14 cellular contexts compared by ENCODE assay signal in genomic region chr20:31701591-31701990, GRCh38. TPM values are rescaled to one million over a fixed set of nuclear protein-coding genes. Genes with fewer than 3 reads are reported as not detected.
DNase-seq lines count a peak whose midpoint lies in the region; ATAC-seq, FAIRE-seq and TF ChIP-seq lines count a peak whose summit lies in the region.
"Had no signal": no experiment of that assay in that cellular context is flagged by ENCODE, and none has a peak within 500 bp of the region (broad histone marks: within the 10 kb centered on the region; RNA-seq: fewer than 3 reads in every experiment).

No MANE protein-coding gene starts in this region.

- H2AK5ac ChIP-seq in neuronal stem cell (ENCODE audit: low read depth, low read length) = no peak overlapping the region

- CTCF ChIA-PET in HepG2 (lab: Yijun Ruan, JAX; ENCODE audit: low intra/inter-chr PET ratio, low total read pairs) = no interaction called here

- intact Hi-C loops in HepG2 (cut with micrococcal nuclease; ENCODE audit: unreplicated experiment) (no loop called here), right lobe of liver (cut with DNase I) (no loop called here), ascending aorta (cut with DNase I) (no loop called here)

- no peak overlapping the region for H3K14ac ChIP-seq in neuronal stem cell (ENCODE audit: low read length)

- H3K79me1 ChIP-seq in neuronal stem cell (ENCODE audit: low read depth, low read length) = no peaks in the 10 kb centered on the region

- no peak overlapping the region for H2BK12ac ChIP-seq in neuronal stem cell (ENCODE audit: low read length)

- H4K8ac ChIP-seq in neuronal stem cell (ENCODE audit: low read depth, low read length) = no peak overlapping the region

- H3K4me3 ChIP-seq in HepG2 (replicated peaks in 1 of 3; ENCODE audit: insufficient read depth in 1 of 3, low read depth in 2 of 3, low read length in 3 of 3) = no peak overlapping the region
- H3K4me3 ChIP-seq in right lobe of liver = no peak overlapping the region
- H3K4me3 ChIP-seq in ascending aorta = no peak overlapping the region
- H3K4me3 ChIP-seq in urinary bladder (ENCODE audit: low read depth, low read length) = no peak overlapping the region
- H3K4me3 ChIP-seq in neuronal stem cell (ENCODE audit: low read length in 2 of 2) = no peak overlapping the region

- TF ChIP-seq POLR2A in HepG2 (IDR thresholded peaks at IDR 0.05; ENCODE audit: insufficient read depth in 1 of 2, low read depth in 2 of 2, low read length in 2 of 2) (no peak), right lobe of liver (IDR thresholded peaks at IDR 0.05) (no peak)

- no peak overlapping the region for H3K4me2 ChIP-seq in HepG2 (ENCODE audit: low read depth, low read length)
- H3K4me2 ChIP-seq in neuronal stem cell (ENCODE audit: insufficient read depth, low read length, poor library complexity, severe bottlenecking) = no peak overlapping the region

- no peak overlapping the region for H2BK5ac ChIP-seq in neuronal stem cell (ENCODE audit: low read length)

- no peak for TF ChIP-seq CTCF in HepG2 (CRISPR knock-in tag; IDR thresholded peaks at IDR 0.05)
- no peak for TF ChIP-seq CTCF in right lobe of liver (IDR thresholded peaks at IDR 0.05)
- TF ChIP-seq CTCF in ascending aorta (IDR thresholded peaks at IDR 0.05) = no peak
- TF ChIP-seq CTCF in mesothelial cell of epicardium (IDR thresholded peaks at IDR 0.05; ENCODE audit: unreplicated experiment) = no peak

- H3K4me1 ChIP-seq in HepG2 (ENCODE audit: insufficient read depth, low read length) (peaks cover 100% of the 10 kb centered on the region), right lobe of liver (peaks cover 0 to 77% (median 31%) of the 10 kb centered on the region in 4 donors), ascending aorta (peaks cover 20 to 69% of the 10 kb centered on the region in 2 donors), urinary bladder (ENCODE audit: insufficient read depth) (peaks cover 8% of the 10 kb centered on the region), neuronal stem cell (ENCODE audit: control insufficient read depth in 2 of 2, insufficient read depth in 1 of 2, low read depth in 1 of 2, low read length in 2 of 2) (peaks cover 0 to 2% of the 10 kb centered on the region in 2 donors)

- no peak overlapping the region for H2BK15ac ChIP-seq in neuronal stem cell (ENCODE audit: low read length)

- TF ChIP-seq RAD21 in HepG2 (CRISPR knock-in tag; IDR thresholded peaks at IDR 0.05) = no peak

- H3K9ac ChIP-seq in HepG2 (ENCODE audit: insufficient read depth, low read depth, low read length) (no peak overlapping the region), neuronal stem cell (ENCODE audit: low read depth, low read length, poor library complexity) (no peak overlapping the region)

- H3K4me1 Mint-ChIP-seq in mesothelial cell of epicardium = peaks cover 15% of the 10 kb centered on the region

- no peaks in the 10 kb centered on the region for H3K27me3 ChIP-seq in HepG2 (ENCODE audit: control insufficient read depth in 1 of 2, insufficient read depth in 2 of 2, low read length in 2 of 2)
- H3K27me3 ChIP-seq in right lobe of liver = no peaks in the 10 kb centered on the region
- no peaks in the 10 kb centered on the region for H3K27me3 ChIP-seq in ascending aorta
- H3K27me3 ChIP-seq in neuronal stem cell (ENCODE audit: control insufficient read depth in 3 of 3, insufficient read depth in 3 of 3, low read depth in 1 of 3, low read length in 3 of 3) = no peaks in the 10 kb centered on the region

- no peak overlapping the region for H3K23ac ChIP-seq in neuronal stem cell (ENCODE audit: low read depth, low read length, poor library complexity)

- 94% methylated on average over 1 of the region's 1 CpG for WGBS in HepG2 (ENCODE audit: low lambda C conversion rate)
- 61% methylated on average over 1 of the region's 1 CpG for WGBS in right lobe of liver (ENCODE audit: insufficient coverage, low coverage, low lambda C conversion rate, missing lambda C conversion rate)
- WGBS in urinary bladder = 85% methylated on average over 1 of the region's 1 CpG
- WGBS in neuronal stem cell (ENCODE audit: extremely low coverage in 2 of 2, insufficient read length in 2 of 2, insufficient replicate concordance in 1 of 2), 2 donors = no CpG with 5 or more reads among the region's 1 CpG

- H3K27ac ChIP-seq in HepG2 (ENCODE audit: extremely low read length, insufficient read depth, low read length) (peak overlapping the region; percentile 83), right lobe of liver (no peak overlapping the region), ascending aorta (peak overlapping the region; percentile 86 to 96), urinary bladder (ENCODE audit: low read depth) (peak overlapping the region; percentile 41), neuronal stem cell (replicated peaks; ENCODE audit: low read length) (no peak overlapping the region)

- POLR2A ChIA-PET in HepG2 (lab: Yijun Ruan, JAX) = interaction anchor here (28.1 to 33.2 kb wide), 2 partner anchors 13 to 44 kb away, joined by 1981 to 2822 read pairs; partner anchors contain the start of gene BCL2L1

- H4K20me1 ChIP-seq in HepG2 (ENCODE audit: insufficient read depth, low read length) = no peaks in the 10 kb centered on the region

- H2BK120ac ChIP-seq in neuronal stem cell (ENCODE audit: low read depth, low read length) = no peak overlapping the region

- in situ Hi-C loops in HepG2 (cut with HindIII; ENCODE audit: extremely low pct_ligation_motif_present, low pct_unique_long_range_greater_than_20kb) = no loop called here

- DNase-seq in HepG2 (ENCODE audit: low spot score) (no peak), right lobe of liver (no peak), ascending aorta (ENCODE audit: low spot score in 2 of 2) (no peak), mesothelial cell of epicardium (ENCODE audit: low spot score in 2 of 2, unreplicated experiment in 2 of 2) (no peak), neuronal stem cell (ENCODE audit: low spot score) (no peak)
- no peak for DNase-seq in activated effector memory CD4-positive, alpha-beta T cell treated with anti-CD3 and anti-CD28 coated beads, Interleukin-2, amount 50 U/mL, for 16 hours
- DNase-seq: activated T-cell treated with anti-CD3 and anti-CD28 coated beads, Interleukin-2, amount 50 U/mL, for 1 hour; left ventricle myocardium superior; NCI-H1694 had no signal

- no peak overlapping the region for H3K18ac ChIP-seq in neuronal stem cell (ENCODE audit: low read length)

- peaks cover 89% of the 10 kb centered on the region for H3K79me2 ChIP-seq in HepG2 (ENCODE audit: insufficient read depth, low read length)

- H3K27me3 Mint-ChIP-seq in mesothelial cell of epicardium (ENCODE audit: low read depth) = no peaks in the 10 kb centered on the region
- H3K27me3 Mint-ChIP-seq: B cell had no signal

- H3K36me3 ChIP-seq in HepG2 (replicated peaks in 1 of 2; ENCODE audit: control insufficient read depth in 1 of 2, insufficient read depth in 2 of 2, low read length in 2 of 2) = peaks cover 30 to 56% of the 10 kb centered on the region in 2 experiments
- H3K36me3 ChIP-seq in right lobe of liver = no peaks in the 10 kb centered on the region
- peaks cover 12 to 19% of the 10 kb centered on the region in 2 donors for H3K36me3 ChIP-seq in ascending aorta
- no peaks in the 10 kb centered on the region for H3K36me3 ChIP-seq in urinary bladder (ENCODE audit: insufficient read depth)
- peaks cover 1 to 66% of the 10 kb centered on the region in 2 donors for H3K36me3 ChIP-seq in neuronal stem cell (replicated peaks in 1 of 2; ENCODE audit: control insufficient read depth in 2 of 2, insufficient read depth in 2 of 2, low read length in 2 of 2)

- BruUV-seq in HepG2 (replicated peaks; lab: Mats Ljungman, UMichigan) = TSS peak; percentile 4

- H2AFZ ChIP-seq in HepG2 (ENCODE audit: low read length) (no peak overlapping the region), neuronal stem cell (ENCODE audit: low read length) (no peak overlapping the region)

- H4K91ac ChIP-seq in neuronal stem cell (ENCODE audit: low read depth, low read length, poor library complexity) = no peak overlapping the region

- TF ChIP-seq EP300 in HepG2 (IDR thresholded peaks at IDR 0.05; ENCODE audit: low read depth in 2 of 2, low read length in 2 of 2) = no peak
- no peak for TF ChIP-seq EP300 in HepG2 (CRISPR knock-in tag; IDR thresholded peaks at IDR 0.05; ENCODE audit: borderline replicate concordance)

- H3K4ac ChIP-seq in neuronal stem cell (ENCODE audit: low read length) = no peak overlapping the region

- no peaks in the 10 kb centered on the region for H3K9me3 ChIP-seq in HepG2 (ENCODE audit: low read length)
- no peaks in the 10 kb centered on the region for H3K9me3 ChIP-seq in right lobe of liver
- no peaks in the 10 kb centered on the region for H3K9me3 ChIP-seq in ascending aorta
- no peaks in the 10 kb centered on the region for H3K9me3 ChIP-seq in neuronal stem cell (replicated peaks in 1 of 2; ENCODE audit: control insufficient read depth in 2 of 2, insufficient read depth in 1 of 2, low read depth in 1 of 2, low read length in 2 of 2)

- FAIRE-seq in HepG2 (lab: Jason Lieb, UNC) = no peak
- FAIRE-seq: G401.6, urothelium cell line had no signal

- peak overlapping the region; percentile 82 for H3K27ac Mint-ChIP-seq in mesothelial cell of epicardium
- H3K27ac Mint-ChIP-seq: B cell had no signal

- H3K4me3 Mint-ChIP-seq in mesothelial cell of epicardium = no peak overlapping the region
- H3K4me3 Mint-ChIP-seq: B cell had no signal

- peaks cover 4% of the 10 kb centered on the region for H3K9me3 Mint-ChIP-seq in mesothelial cell of epicardium

- peaks cover 20% of the 10 kb centered on the region for H3K36me3 Mint-ChIP-seq in mesothelial cell of epicardium

- ATAC-seq in HepG2 (no peak), right lobe of liver (no peak), GM18858 (IDR thresholded peaks at IDR 0.05; ENCODE audit: unreplicated experiment) (no peak)
- ATAC-seq: left ventricle myocardium superior had no signal

RNA-seq across cellular contexts. Expression of gene BCL2L1, which starts 21.1 kb away (rescaled TPM):
- 164 and 200 TPM in 2 replicates for total RNA-seq in HepG2 (2016; rRNA removed; fragmentation: Illumina TruSeq; extraction: Trizol)
- 60.9 and 61.0 TPM in 2 replicates for total RNA-seq in HepG2 (2016; cell fraction: cytosol; rRNA removed; fragmentation: Illumina TruSeq; extraction: Trizol; ENCODE audit: low read depth)
- total RNA-seq in HepG2 (2016; cell fraction: insoluble cytoplasmic fraction; rRNA removed; fragmentation: Illumina TruSeq; extraction: Trizol) = 169 and 173 TPM in 2 replicates
- 190 and 201 TPM in 2 replicates for total RNA-seq in HepG2 (2016; cell fraction: membrane; rRNA removed; fragmentation: Illumina TruSeq; extraction: Trizol)
- 135 and 148 TPM in 2 replicates for total RNA-seq in HepG2 (2016; cell fraction: nucleus; rRNA removed; fragmentation: Illumina TruSeq; extraction: Trizol)
- polyA plus RNA-seq in HepG2 (2011; rRNA removed) = 258 and 259 TPM in 2 replicates
- polyA plus RNA-seq in HepG2 (2011; cell fraction: cytosol; rRNA removed) = 215 and 224 TPM in 2 replicates
- polyA plus RNA-seq in HepG2 (2011; cell fraction: nucleus; rRNA removed) = 123 and 146 TPM in 2 replicates
- 184 and 192 TPM in 2 replicates for polyA plus RNA-seq in HepG2 (2012)
- polyA plus RNA-seq in HepG2 (2016; cell fraction: cytosol; fragmentation: Illumina TruSeq; extraction: Trizol; ENCODE audit: low read depth) = 77.5 and 91.4 TPM in 2 replicates
- 214 and 252 TPM in 2 replicates for polyA plus RNA-seq in HepG2 (2016; cell fraction: insoluble cytoplasmic fraction; fragmentation: Illumina TruSeq; extraction: Trizol; ENCODE audit: low read depth)
- 208 and 211 TPM in 2 replicates for polyA plus RNA-seq in HepG2 (2016; cell fraction: membrane; fragmentation: Illumina TruSeq; extraction: Trizol; ENCODE audit: low read depth)
- 168 and 174 TPM in 2 replicates for polyA plus RNA-seq in HepG2 (2016; cell fraction: nucleus; fragmentation: Illumina TruSeq; extraction: Trizol; ENCODE audit: insufficient read depth, low read depth)
- polyA minus RNA-seq in HepG2 (2011; rRNA and poly(A)+ RNA removed; ENCODE audit: low replicate concordance) = 34.8 and 259 TPM in 2 replicates
- polyA minus RNA-seq in HepG2 (2011; cell fraction: cytosol; rRNA and poly(A)+ RNA removed) = 124 TPM in 2 replicates
- 215 and 221 TPM in 2 replicates for polyA minus RNA-seq in HepG2 (2011; cell fraction: nucleus; rRNA and poly(A)+ RNA removed)
- total RNA-seq in right lobe of liver = 10 to 100 TPM; 30.5 to 96.1 (median 63.4) TPM
- total RNA-seq in ascending aorta = 200 TPM
- 63.2 to 66.6 TPM (median 64.8 TPM) in 3 replicates for total RNA-seq in mesothelial cell of epicardium
- 24.2 TPM for total RNA-seq in urinary bladder
- polyA plus RNA-seq in urinary bladder = 61.3 TPM
- 37.9 TPM for polyA plus RNA-seq in neuronal stem cell (2013, experiment 1 of 2)
- 38.2 TPM for polyA plus RNA-seq in neuronal stem cell (2013, experiment 2 of 2)

RNA-seq across cellular contexts. Expression of gene TPX2, which starts 37.5 kb away (rescaled TPM):
- total RNA-seq in HepG2 (2016; rRNA removed; fragmentation: Illumina TruSeq; extraction: Trizol) = 124 and 190 TPM in 2 replicates
- 19.7 and 21.4 TPM in 2 replicates for total RNA-seq in HepG2 (2016; cell fraction: cytosol; rRNA removed; fragmentation: Illumina TruSeq; extraction: Trizol; ENCODE audit: low read depth)
- total RNA-seq in HepG2 (2016; cell fraction: insoluble cytoplasmic fraction; rRNA removed; fragmentation: Illumina TruSeq; extraction: Trizol) = 123 and 174 TPM in 2 replicates
- total RNA-seq in HepG2 (2016; cell fraction: membrane; rRNA removed; fragmentation: Illumina TruSeq; extraction: Trizol) = 59.2 and 59.7 TPM in 2 replicates
- total RNA-seq in HepG2 (2016; cell fraction: nucleus; rRNA removed; fragmentation: Illumina TruSeq; extraction: Trizol) = 91.9 and 95.0 TPM in 2 replicates
- polyA plus RNA-seq in HepG2 (2011; rRNA removed) = 20.0 and 34.3 TPM in 2 replicates
- polyA plus RNA-seq in HepG2 (2011; cell fraction: cytosol; rRNA removed) = 21.1 and 21.9 TPM in 2 replicates
- polyA plus RNA-seq in HepG2 (2011; cell fraction: nucleus; rRNA removed) = 16.5 and 21.6 TPM in 2 replicates
- polyA plus RNA-seq in HepG2 (2012) = 28.3 and 61.6 TPM in 2 replicates
- 8.4 and 9.3 TPM in 2 replicates for polyA plus RNA-seq in HepG2 (2016; cell fraction: cytosol; fragmentation: Illumina TruSeq; extraction: Trizol; ENCODE audit: low read depth)
- 186 and 207 TPM in 2 replicates for polyA plus RNA-seq in HepG2 (2016; cell fraction: insoluble cytoplasmic fraction; fragmentation: Illumina TruSeq; extraction: Trizol; ENCODE audit: low read depth)
- polyA plus RNA-seq in HepG2 (2016; cell fraction: membrane; fragmentation: Illumina TruSeq; extraction: Trizol; ENCODE audit: low read depth) = 30.8 and 32.2 TPM in 2 replicates
- polyA plus RNA-seq in HepG2 (2016; cell fraction: nucleus; fragmentation: Illumina TruSeq; extraction: Trizol; ENCODE audit: insufficient read depth, low read depth) = 122 and 124 TPM in 2 replicates
- 23.1 and 74.5 TPM in 2 replicates for polyA minus RNA-seq in HepG2 (2011; rRNA and poly(A)+ RNA removed; ENCODE audit: low replicate concordance)
- 31.8 and 39.1 TPM in 2 replicates for polyA minus RNA-seq in HepG2 (2011; cell fraction: cytosol; rRNA and poly(A)+ RNA removed)
- 42.3 and 53.4 TPM in 2 replicates for polyA minus RNA-seq in HepG2 (2011; cell fraction: nucleus; rRNA and poly(A)+ RNA removed)
- 1 to 10 TPM in 5 of 6 experiments, under 1 TPM in 1; 0.56 to 8.3 (median 2.8) TPM for total RNA-seq in right lobe of liver
- not detected for total RNA-seq in ascending aorta
- total RNA-seq in mesothelial cell of epicardium = 36.6 to 39.0 TPM (median 37.5 TPM) in 3 replicates
- total RNA-seq in urinary bladder = 22.7 TPM
- 0.84 TPM for polyA plus RNA-seq in urinary bladder
- polyA plus RNA-seq in neuronal stem cell (2013, experiment 1 of 2) = 174 TPM
- 172 TPM for polyA plus RNA-seq in neuronal stem cell (2013, experiment 2 of 2)

Comparison
In these comparisons a context has a peak if more than half of its experiments do, and no peak if none do; other contexts are left out.
1. H3K27ac ChIP-seq: peak in HepG2 (single experiment), ascending aorta (2 of 2) and urinary bladder (single experiment); none in right lobe of liver (0 of 3) and neuronal stem cell (single experiment).